9 cellular contexts compared by ENCODE assay signal in the genomic region with DNA sequence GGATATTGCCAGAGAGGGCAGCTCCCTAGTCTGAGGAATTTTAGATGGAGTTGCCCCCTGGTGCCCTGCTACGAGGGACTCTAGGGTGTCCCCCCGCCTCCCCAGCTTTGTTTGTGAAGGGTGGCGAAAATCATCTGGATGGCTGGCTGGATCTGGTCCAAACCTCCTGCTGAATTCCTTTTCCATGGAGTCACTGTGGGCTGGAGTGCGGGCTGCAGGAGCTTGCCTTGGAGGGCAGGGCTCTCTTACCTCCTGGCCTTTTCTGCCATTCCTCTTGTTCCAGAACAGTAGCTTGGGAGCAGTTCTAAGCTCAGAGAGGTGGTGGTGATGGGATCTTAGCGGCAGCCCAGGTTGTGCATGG. TPM values are rescaled to one million over a fixed set of nuclear protein-coding genes. Genes with fewer than 3 reads are reported as not detected.
A peak's percentile ranks its signal among the peaks of the same experiment; 100 is the strongest.
DNase-seq lines count a peak whose midpoint lies in the region; ATAC-seq and TF ChIP-seq lines count a peak whose summit lies in the region.
"Had no signal": no experiment of that assay in that cellular context is flagged by ENCODE, and none has a peak within 500 bp of the region (broad histone marks: within the 10 kb centered on the region; RNA-seq: fewer than 3 reads in every experiment).

No MANE protein-coding gene starts in this region.

- no peak for DNase-seq in Caco-2
- DNase-seq in RWPE2 (ENCODE audit: low spot score), result peak; percentile 94
- peak; percentile 95 for DNase-seq in fibroblast of pulmonary artery (ENCODE audit: low read depth)
- peak; percentile 80 to 90 (median 84) for DNase-seq in ovary
- no peak for DNase-seq in activated T-cell treated with anti-CD3 and anti-CD28 coated beads, Interleukin-2, amount 50 U/mL, for 72 hours
- DNase-seq in DMS114 treated with DMSO at 0.1 percent for 48 hours (lab: John Stamatoyannopoulos, UW; ENCODE audit: unreplicated experiment), result no peak
- DNase-seq in effector memory CD8-positive, alpha-beta T cell, result no peak
- DNase-seq in activated T-cell treated with anti-CD3 and anti-CD28 coated beads, Interleukin-2, amount 50 U/mL, for 4 hours, result no peak
- DNase-seq: activated CD4-positive, alpha-beta T cell treated with anti-CD3 and anti-CD28 coated beads, Interleukin-2, amount 50 U/mL, for 1 hour had no signal

- H3K27ac ChIP-seq in RWPE2 (ENCODE audit: poor library complexity, severe bottlenecking) (peak overlapping the region; percentile 93), ovary (peak overlapping the region; percentile 85 to 93)

- H3K4me1 ChIP-seq in Caco-2, result peaks cover 67% of the 10 kb centered on the region
- peaks cover 61% of the 10 kb centered on the region for H3K4me1 ChIP-seq in RWPE2 (ENCODE audit: insufficient read depth, poor library complexity, severe bottlenecking)
- peaks cover 59% of the 10 kb centered on the region for H3K4me1 ChIP-seq in ovary (ENCODE audit: insufficient read depth)

- H3K4me3 ChIP-seq in Caco-2 (ENCODE audit: low read depth, low read length), result no peak overlapping the region
- H3K4me3 ChIP-seq in RWPE2 (ENCODE audit: severe bottlenecking), result no peak overlapping the region
- H3K4me3 ChIP-seq in fibroblast of pulmonary artery (replicated peaks; ENCODE audit: low read depth, low read length), result peak overlapping the region; percentile 60
- H3K4me3 ChIP-seq in ovary, result no peak overlapping the region

- WGBS in ovary, 3 donors, result 6 to 11% (median 10%) methylated on average over 5 of the region's 5 CpGs

- no peaks in the 10 kb centered on the region for H3K27me3 Mint-ChIP-seq in Caco-2 (ENCODE audit: insufficient read depth, unreplicated experiment)
- H3K27me3 Mint-ChIP-seq in activated T-cell treated with anti-CD3 and anti-CD28 coated beads, Interleukin-2, amount 50 U/mL, for 72 hours (ENCODE audit: low read depth), result no peaks in the 10 kb centered on the region
- peaks cover 37 to 56% of the 10 kb centered on the region in 2 donors for H3K27me3 Mint-ChIP-seq in effector memory CD8-positive, alpha-beta T cell
- peaks cover 4% of the 10 kb centered on the region for H3K27me3 Mint-ChIP-seq in activated T-cell treated with anti-CD3 and anti-CD28 coated beads, Interleukin-2, amount 50 U/mL, for 4 hours (ENCODE audit: low read depth)

- TF ChIP-seq CTCF in Caco-2 (IDR thresholded peaks at IDR 0.05; ENCODE audit: insufficient read depth in 1 of 2, low read depth in 1 of 2, low read length in 1 of 2, severe bottlenecking in 1 of 2, unreplicated experiment in 1 of 2) (no peak), RWPE2 (IDR thresholded peaks at IDR 0.05; ENCODE audit: poor library complexity, severe bottlenecking) (no peak), fibroblast of pulmonary artery (IDR thresholded peaks at IDR 0.05; ENCODE audit: low read length, missing control alignments) (no peak), ovary (IDR thresholded peaks at IDR 0.05) (no peak)

- peak; percentile 74 for ATAC-seq in RWPE2 (ENCODE audit: low read depth)
- no peak for ATAC-seq in activated T-cell treated with anti-CD3 and anti-CD28 coated beads, Interleukin-2, amount 50 U/mL, for 72 hours (replicated peaks in 1 of 2)
- no peak for ATAC-seq in effector memory CD8-positive, alpha-beta T cell (replicated peaks)
- no peak for ATAC-seq in activated T-cell treated with anti-CD3 and anti-CD28 coated beads, Interleukin-2, amount 50 U/mL, for 4 hours

- H3K36me3 ChIP-seq in Caco-2 (ENCODE audit: control insufficient read depth, insufficient read depth, low read length) (no peaks in the 10 kb centered on the region), RWPE2 (ENCODE audit: low read depth) (no peaks in the 10 kb centered on the region), ovary (no peaks in the 10 kb centered on the region)

- no peak for TF ChIP-seq POLR2A in ovary (IDR thresholded peaks at IDR 0.05)

- H3K27me3 ChIP-seq in Caco-2 (replicated peaks; ENCODE audit: control insufficient read depth, insufficient read depth, low read length) (no peaks in the 10 kb centered on the region), RWPE2 (ENCODE audit: insufficient read depth, poor library complexity, severe bottlenecking) (no peaks in the 10 kb centered on the region), ovary (no peaks in the 10 kb centered on the region)

- POLR2A ChIA-PET in Caco-2 (lab: Charles Lee), result interaction anchor here (0.5 kb wide), 1 partner anchor 58 kb away, joined by 4 read pairs; no protein-coding TSS in a partner anchor

- H3K36me3 Mint-ChIP-seq in Caco-2 (ENCODE audit: insufficient read depth, unreplicated experiment), result peaks cover 18% of the 10 kb centered on the region
- no peaks in the 10 kb centered on the region for H3K36me3 Mint-ChIP-seq in activated T-cell treated with anti-CD3 and anti-CD28 coated beads, Interleukin-2, amount 50 U/mL, for 72 hours (ENCODE audit: insufficient read depth in 2 of 2)
- H3K36me3 Mint-ChIP-seq in effector memory CD8-positive, alpha-beta T cell (ENCODE audit: insufficient read depth), result peaks cover 3% of the 10 kb centered on the region
- no peaks in the 10 kb centered on the region for H3K36me3 Mint-ChIP-seq in activated T-cell treated with anti-CD3 and anti-CD28 coated beads, Interleukin-2, amount 50 U/mL, for 4 hours (ENCODE audit: insufficient read depth)

- H3K4me3 Mint-ChIP-seq in Caco-2 (ENCODE audit: unreplicated experiment), result peak overlapping the region; percentile 35
- H3K4me3 Mint-ChIP-seq in activated T-cell treated with anti-CD3 and anti-CD28 coated beads, Interleukin-2, amount 50 U/mL, for 72 hours, result no peak overlapping the region
- H3K4me3 Mint-ChIP-seq in effector memory CD8-positive, alpha-beta T cell, result no peak overlapping the region
- no peak overlapping the region for H3K4me3 Mint-ChIP-seq in activated T-cell treated with anti-CD3 and anti-CD28 coated beads, Interleukin-2, amount 50 U/mL, for 4 hours

- BruUV-seq in Caco-2 (replicated peaks; lab: Mats Ljungman, UMichigan), result no TSS peak

- H3K9me3 ChIP-seq in Caco-2, result no peaks in the 10 kb centered on the region
- H3K9me3 ChIP-seq in RWPE2 (ENCODE audit: severe bottlenecking), result no peaks in the 10 kb centered on the region
- no peaks in the 10 kb centered on the region for H3K9me3 ChIP-seq in ovary

- H3K4me1 Mint-ChIP-seq in Caco-2 (ENCODE audit: low read depth, unreplicated experiment), result peaks cover 46% of the 10 kb centered on the region
- H3K4me1 Mint-ChIP-seq in activated T-cell treated with anti-CD3 and anti-CD28 coated beads, Interleukin-2, amount 50 U/mL, for 72 hours (ENCODE audit: low read depth), result no peaks in the 10 kb centered on the region
- no peaks in the 10 kb centered on the region for H3K4me1 Mint-ChIP-seq in effector memory CD8-positive, alpha-beta T cell (ENCODE audit: low read depth in 2 of 2)
- H3K4me1 Mint-ChIP-seq in activated T-cell treated with anti-CD3 and anti-CD28 coated beads, Interleukin-2, amount 50 U/mL, for 4 hours (ENCODE audit: low read depth), result no peaks in the 10 kb centered on the region

- intact Hi-C loops in Caco-2 (cut with micrococcal nuclease; ENCODE audit: unreplicated experiment), result loop anchor here (5.0 kb wide), 2 partner anchors 170 to 185 kb away; no protein-coding TSS in a partner anchor
- intact Hi-C loops in ovary (cut with DNase I), result no loop called here

- H3K9me3 Mint-ChIP-seq in Caco-2 (ENCODE audit: unreplicated experiment), result no peaks in the 10 kb centered on the region
- H3K9me3 Mint-ChIP-seq in activated T-cell treated with anti-CD3 and anti-CD28 coated beads, Interleukin-2, amount 50 U/mL, for 72 hours, result no peaks in the 10 kb centered on the region
- H3K9me3 Mint-ChIP-seq in effector memory CD8-positive, alpha-beta T cell, result no peaks in the 10 kb centered on the region
- H3K9me3 Mint-ChIP-seq in activated T-cell treated with anti-CD3 and anti-CD28 coated beads, Interleukin-2, amount 50 U/mL, for 4 hours, result no peaks in the 10 kb centered on the region

- no peak overlapping the region for H3K27ac Mint-ChIP-seq in Caco-2 (ENCODE audit: unreplicated experiment)
- no peak overlapping the region for H3K27ac Mint-ChIP-seq in activated T-cell treated with anti-CD3 and anti-CD28 coated beads, Interleukin-2, amount 50 U/mL, for 72 hours
- no peak overlapping the region for H3K27ac Mint-ChIP-seq in effector memory CD8-positive, alpha-beta T cell

- CTCF ChIA-PET in Caco-2 (lab: Charles Lee), result interaction anchor here (1.2 to 1.6 kb wide), 2 partner anchors 58 to 82 kb away, joined by 3 to 5 read pairs; a partner anchor contains a TSS

- no peak for TF ChIP-seq EP300 in ovary (IDR thresholded peaks at IDR 0.05)

RNA-seq across cellular contexts. Expression of a gene that starts 2.1 kb away (rescaled TPM):
- total RNA-seq in Caco-2 (2022), result 22.4 and 25.1 TPM in 2 replicates
- total RNA-seq in ovary, result 100 to 1,000 TPM in 3 of 7 donors, 10 to 100 TPM in 3, 1 to 10 TPM in 1; 8.3 to 174 (median 70.2) TPM
- polyA plus RNA-seq in ovary, result 10 to 100 TPM; 31.0 to 86.9 TPM
- total RNA-seq in activated T-cell treated with anti-CD3 and anti-CD28 coated beads, Interleukin-2, amount 50 U/mL, for 72 hours, result under 1 TPM; 0.30 to 0.36 TPM
- 1 to 10 TPM in 1 of 3 donors, under 1 TPM in 2; 0.56 to 1.4 (median 0.79) TPM for total RNA-seq in activated T-cell treated with anti-CD3 and anti-CD28 coated beads, Interleukin-2, amount 50 U/mL, for 4 hours

RNA-seq across cellular contexts. Expression of a gene that starts 18.5 kb away (rescaled TPM):
- total RNA-seq in Caco-2 (2022) (not detected in 2 replicates), ovary (1 to 10 TPM in 4 of 7 donors, under 1 TPM in 3; 0.36 to 2.6 (median 1.2) TPM)
- 1 to 10 TPM; 1.6 to 2.7 TPM for polyA plus RNA-seq in ovary
- total RNA-seq in activated T-cell treated with anti-CD3 and anti-CD28 coated beads, Interleukin-2, amount 50 U/mL, for 72 hours, result under 1 TPM in 1 of 2 donors, not detected in 1; 0.16 TPM
- total RNA-seq in activated T-cell treated with anti-CD3 and anti-CD28 coated beads, Interleukin-2, amount 50 U/mL, for 4 hours, result under 1 TPM in 2 of 3 donors, not detected in 1; 0.21 to 0.86 TPM

RNA-seq across cellular contexts. Expression of a gene that starts 58.3 kb away (rescaled TPM):
- total RNA-seq in Caco-2 (2022) (55.3 TPM in 2 replicates), ovary (10 to 100 TPM; 35.5 to 59.0 (median 48.6) TPM)
- polyA plus RNA-seq in ovary, result 10 to 100 TPM; 33.4 to 77.6 TPM
- 10 to 100 TPM; 86.2 to 97.2 TPM for total RNA-seq in activated T-cell treated with anti-CD3 and anti-CD28 coated beads, Interleukin-2, amount 50 U/mL, for 72 hours
- 10 to 100 TPM; 81.6 to 92.7 (median 86.5) TPM for total RNA-seq in activated T-cell treated with anti-CD3 and anti-CD28 coated beads, Interleukin-2, amount 50 U/mL, for 4 hours

Comparison
In these comparisons a context has a peak if more than half of its experiments do, and no peak if none do; other contexts are left out.
1. DNase-seq: peak in RWPE2 (single experiment), fibroblast of pulmonary artery (single experiment) and ovary (5 of 5); none in Caco-2 (0 of 2), activated T-cell treated with anti-CD3 and anti-CD28 coated beads, Interleukin-2, amount 50 U/mL, for 72 hours (0 of 2), DMS114 treated with DMSO at 0.1 percent for 48 hours (single experiment), effector memory CD8-positive, alpha-beta T cell (0 of 3) and activated T-cell treated with anti-CD3 and anti-CD28 coated beads, Interleukin-2, amount 50 U/mL, for 4 hours (single experiment).